In the genomic region with DNA sequence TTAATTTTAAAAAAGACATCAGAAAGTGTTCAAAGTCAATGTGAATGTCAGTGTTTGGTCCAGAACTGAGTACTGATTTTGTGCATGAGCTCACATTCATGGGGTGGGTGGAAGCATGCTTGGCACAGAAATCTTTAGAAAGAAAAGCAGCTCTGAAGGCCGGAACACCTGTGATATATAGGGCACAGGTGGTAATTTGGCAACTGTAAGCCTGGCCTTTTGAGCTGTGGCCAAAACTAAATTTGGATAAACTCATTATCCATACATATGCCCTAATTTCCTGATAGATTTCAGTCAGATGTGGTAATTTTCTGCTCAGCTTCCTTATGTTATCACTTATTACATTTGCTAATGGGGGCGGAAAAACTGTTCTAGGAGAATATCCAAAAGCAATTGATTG, we compare ENCODE assay signal across 17 cellular contexts.
"Had no signal": no experiment of that assay in that cellular context is flagged by ENCODE, and none has a peak within 500 bp of the region (broad histone marks: within the 10 kb centered on the region; RNA-seq: fewer than 3 reads in every experiment).

No MANE protein-coding gene starts in this region.

- H3K9me3 ChIP-seq: SK-N-SH had no signal

- H3K4me1 Mint-ChIP-seq: T-cell had no signal

- H3K27me3 Mint-ChIP-seq: T-cell had no signal

- H3K4me3 Mint-ChIP-seq: T-cell had no signal

- H3K36me3 Mint-ChIP-seq: T-cell had no signal

- ATAC-seq: T-cell had no signal

- DNase-seq: KBM-7, MV-4-11, NCI-H1048, NCI-H1436, NCI-H187, NCI-H2029, NCI-H2107, NCI-H2227 treated with DMSO at 0.1 percent for 48 hours, NCI-H524, NCI-H526 treated with DMSO at 0.1 percent for 48 hours, NCI-H774, Right ventricle myocardium superior, RPMI8226, SIG-M5, SK-N-SH, SW 1271, T-cell had no signal

- H3K27ac Mint-ChIP-seq: T-cell had no signal
